In genomic region chr1:209723761-209724693, GRCh38 we compare ENCODE assay signal across 13 cellular contexts. TPM values are rescaled to one million over a fixed set of nuclear protein-coding genes. Genes with fewer than 3 reads are reported as not detected.
DNase-seq lines count a peak whose midpoint lies in the region; ATAC-seq, FAIRE-seq and TF ChIP-seq lines count a peak whose summit lies in the region.
"Had no signal": no experiment of that assay in that cellular context is flagged by ENCODE, and none has a peak within 500 bp of the region (broad histone marks: within the 10 kb centered on the region; RNA-seq: fewer than 3 reads in every experiment).

No MANE protein-coding gene starts in this region.

- DNase-seq in GM12865 (ENCODE audit: low read depth), result peak; percentile 48
- DNase-seq in activated T-cell treated with anti-CD3 and anti-CD28 coated beads, Interleukin-2, amount 50 U/mL, for 48 hours, result peak; percentile 56 to 66
- DNase-seq in stimulated activated CD4-positive, alpha-beta T cell treated with anti-CD3 and anti-CD28 coated beads, Interleukin-15, amount 100 ng/mL, for 24 hours, result peak; percentile 71
- DNase-seq in urothelium cell line (ENCODE audit: low spot score), result no peak
- DNase-seq in WTC11 (ENCODE audit: low spot score), result no peak
- no peak for DNase-seq in NCI-H446 (lab: John Stamatoyannopoulos, UW)
- DNase-seq in prostate gland (ENCODE audit: low spot score), result no peak
- DNase-seq: body of pancreas, esophagus squamous epithelium, NCI-H1417, occipital lobe had no signal

- no peak for TF ChIP-seq CTCF in GM12865 (IDR thresholded peaks at IDR 0.05; ENCODE audit: insufficient read depth, low read depth, low read length, missing control alignments)
- no peak for TF ChIP-seq CTCF in WTC11 (IDR thresholded peaks at IDR 0.05)
- no peak for TF ChIP-seq CTCF in prostate gland (IDR thresholded peaks at IDR 0.05)

- no peak overlapping the region for H3K27ac Mint-ChIP-seq in WTC11

- TF ChIP-seq POLR2A in prostate gland (IDR thresholded peaks at IDR 0.05), result no peak

- no peaks in the 10 kb centered on the region for H3K36me3 Mint-ChIP-seq in WTC11

- no peak overlapping the region for H3K27ac ChIP-seq in prostate gland
- H3K27ac ChIP-seq: body of pancreas had no signal

- no peaks in the 10 kb centered on the region for H3K4me1 Mint-ChIP-seq in WTC11

- ATAC-seq in HG02798 (IDR thresholded peaks at IDR 0.05; ENCODE audit: poor library complexity, unreplicated experiment), result peak; percentile 75
- ATAC-seq in WTC11, result no peak
- ATAC-seq: body of pancreas had no signal

- no peak overlapping the region for H3K4me3 ChIP-seq in GM12865 (ENCODE audit: low read depth, low read length)
- H3K4me3 ChIP-seq in prostate gland, result no peak overlapping the region
- H3K4me3 ChIP-seq: body of pancreas, esophagus squamous epithelium had no signal

- WGBS in prostate gland, result 76% methylated on average over 3 of the region's 3 CpGs

- H3K36me3 ChIP-seq in prostate gland, result no peaks in the 10 kb centered on the region
- H3K36me3 ChIP-seq: esophagus squamous epithelium had no signal

- H3K9me3 Mint-ChIP-seq in WTC11, result no peaks in the 10 kb centered on the region

- POLR2A ChIA-PET in WTC11 (lab: Charles Lee), result no interaction called here

- no peak overlapping the region for H3K4me3 Mint-ChIP-seq in WTC11

- intact Hi-C loops in prostate gland (cut with DNase I), result no loop called here

- CTCF ChIA-PET in WTC11 (lab: Charles Lee), result no interaction called here

- no peaks in the 10 kb centered on the region for H3K27me3 Mint-ChIP-seq in WTC11 (ENCODE audit: low read depth)

- H3K4me1 ChIP-seq in prostate gland (replicated peaks), result no peaks in the 10 kb centered on the region
- H3K4me1 ChIP-seq: body of pancreas had no signal

- H3K27me3 ChIP-seq in prostate gland (replicated peaks; ENCODE audit: insufficient read depth), result no peaks in the 10 kb centered on the region
- H3K27me3 ChIP-seq: body of pancreas, esophagus squamous epithelium had no signal

- no peak for FAIRE-seq in urothelium cell line (lab: Jason Lieb, UNC)

- H3K9me3 ChIP-seq in prostate gland, result no peaks in the 10 kb centered on the region
- H3K9me3 ChIP-seq: body of pancreas, esophagus squamous epithelium had no signal

TF ChIP-seq in WTC11, 78 proteins besides CTCF, POLR2A, EP300 and RAD21:
- TF ChIP-seq ZNF671 (CRISPR knock-in tag; IDR thresholded peaks at IDR 0.05) (no peak), ATF1 (CRISPR knock-in tag; IDR thresholded peaks at IDR 0.05) (no peak), FOXJ3 (CRISPR knock-in tag; IDR thresholded peaks at IDR 0.05; ENCODE audit: borderline replicate concordance) (no peak), ELF4 (CRISPR knock-in tag; IDR thresholded peaks at IDR 0.05; ENCODE audit: low read depth) (no peak), IRF1 (CRISPR knock-in tag; IDR thresholded peaks at IDR 0.05) (no peak), ZNF219 (CRISPR knock-in tag; IDR thresholded peaks at IDR 0.05; ENCODE audit: borderline replicate concordance) (no peak), RORB (CRISPR knock-in tag; IDR thresholded peaks at IDR 0.05) (no peak), ZNF396 (CRISPR knock-in tag; IDR thresholded peaks at IDR 0.05; ENCODE audit: borderline replicate concordance) (no peak), RELA (CRISPR knock-in tag; IDR thresholded peaks at IDR 0.05; ENCODE audit: borderline replicate concordance) (no peak), ZNF416 (CRISPR knock-in tag; IDR thresholded peaks at IDR 0.05) (no peak), ERG (CRISPR knock-in tag; IDR thresholded peaks at IDR 0.05) (no peak)
- TF ChIP-seq, protein P1, sequence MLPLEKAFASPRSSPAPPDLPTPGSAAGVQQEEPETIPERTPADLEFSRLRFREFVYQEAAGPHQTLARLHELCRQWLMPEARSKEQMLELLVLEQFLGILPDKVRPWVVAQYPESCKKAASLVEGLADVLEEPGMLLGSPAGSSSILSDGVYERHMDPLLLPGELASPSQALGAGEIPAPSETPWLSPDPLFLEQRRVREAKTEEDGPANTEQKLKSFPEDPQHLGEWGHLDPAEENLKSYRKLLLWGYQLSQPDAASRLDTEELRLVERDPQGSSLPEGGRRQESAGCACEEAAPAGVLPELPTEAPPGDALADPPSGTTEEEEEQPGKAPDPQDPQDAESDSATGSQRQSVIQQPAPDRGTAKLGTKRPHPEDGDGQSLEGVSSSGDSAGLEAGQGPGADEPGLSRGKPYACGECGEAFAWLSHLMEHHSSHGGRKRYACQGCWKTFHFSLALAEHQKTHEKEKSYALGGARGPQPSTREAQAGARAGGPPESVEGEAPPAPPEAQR (CRISPR knock-in tag; IDR thresholded peaks at IDR 0.05), result no peak
- TF ChIP-seq, protein P2, sequence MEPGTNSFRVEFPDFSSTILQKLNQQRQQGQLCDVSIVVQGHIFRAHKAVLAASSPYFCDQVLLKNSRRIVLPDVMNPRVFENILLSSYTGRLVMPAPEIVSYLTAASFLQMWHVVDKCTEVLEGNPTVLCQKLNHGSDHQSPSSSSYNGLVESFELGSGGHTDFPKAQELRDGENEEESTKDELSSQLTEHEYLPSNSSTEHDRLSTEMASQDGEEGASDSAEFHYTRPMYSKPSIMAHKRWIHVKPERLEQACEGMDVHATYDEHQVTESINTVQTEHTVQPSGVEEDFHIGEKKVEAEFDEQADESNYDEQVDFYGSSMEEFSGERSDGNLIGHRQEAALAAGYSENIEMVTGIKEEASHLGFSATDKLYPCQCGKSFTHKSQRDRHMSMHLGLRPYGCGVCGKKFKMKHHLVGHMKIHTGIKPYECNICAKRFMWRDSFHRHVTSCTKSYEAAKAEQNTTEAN (CRISPR knock-in tag; IDR thresholded peaks at IDR 0.05), result no peak
- TF ChIP-seq, protein P3, sequence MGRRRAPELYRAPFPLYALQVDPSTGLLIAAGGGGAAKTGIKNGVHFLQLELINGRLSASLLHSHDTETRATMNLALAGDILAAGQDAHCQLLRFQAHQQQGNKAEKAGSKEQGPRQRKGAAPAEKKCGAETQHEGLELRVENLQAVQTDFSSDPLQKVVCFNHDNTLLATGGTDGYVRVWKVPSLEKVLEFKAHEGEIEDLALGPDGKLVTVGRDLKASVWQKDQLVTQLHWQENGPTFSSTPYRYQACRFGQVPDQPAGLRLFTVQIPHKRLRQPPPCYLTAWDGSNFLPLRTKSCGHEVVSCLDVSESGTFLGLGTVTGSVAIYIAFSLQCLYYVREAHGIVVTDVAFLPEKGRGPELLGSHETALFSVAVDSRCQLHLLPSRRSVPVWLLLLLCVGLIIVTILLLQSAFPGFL (CRISPR knock-in tag; IDR thresholded peaks at IDR 0.05; ENCODE audit: borderline replicate concordance), result no peak

RNA-seq across cellular contexts. Expression of gene HSD11B1, which starts 19.4 kb away (rescaled TPM):
- total RNA-seq in WTC11 (2021) (0.41 TPM in 1 of 3 replicates, not detected in the others), prostate gland (10 to 100 TPM in 1 of 2 donors, 1 to 10 TPM in 1; 9.3 to 29.1 TPM)
- total RNA-seq: H4, occipital lobe had no signal

RNA-seq across cellular contexts. Expression of gene TRAF3IP3, which starts 31.8 kb away (rescaled TPM):
- 0.55 to 0.74 TPM (median 0.71 TPM) in 3 replicates for total RNA-seq in WTC11 (2021)
- 1 to 10 TPM in 1 of 2 donors, under 1 TPM in 1; 0.73 to 1.6 TPM for total RNA-seq in prostate gland
- total RNA-seq: H4 had no signal

RNA-seq across cellular contexts. Expression of gene G0S2, which starts 48.8 kb away (rescaled TPM):
- total RNA-seq in WTC11 (2021) (0.57 to 0.92 TPM (median 0.81 TPM) in 3 replicates), prostate gland (10 to 100 TPM; 13.3 to 46.4 TPM)

Comparison
In these comparisons a context has a peak if more than half of its experiments do, and no peak if none do; other contexts are left out.
1. DNase-seq: peak in GM12865 (single experiment), activated T-cell treated with anti-CD3 and anti-CD28 coated beads, Interleukin-2, amount 50 U/mL, for 48 hours (2 of 2) and stimulated activated CD4-positive, alpha-beta T cell treated with anti-CD3 and anti-CD28 coated beads, Interleukin-15, amount 100 ng/mL, for 24 hours (single experiment); none in urothelium cell line (single experiment), WTC11 (single experiment), NCI-H446 (0 of 2) and prostate gland (single experiment).